Comparison of ENCODE assay signal across 8 cellular contexts in genomic region chr10:110568055-110568735, GRCh38. TPM values are rescaled to one million over a fixed set of nuclear protein-coding genes. Genes with fewer than 3 reads are reported as not detected.
A peak's percentile ranks its signal among the peaks of the same experiment; 100 is the strongest.
DNase-seq lines count a peak whose midpoint lies in the region; ATAC-seq and TF ChIP-seq lines count a peak whose summit lies in the region.

No MANE protein-coding gene starts in this region.

- no peaks in the 10 kb centered on the region for H3K9me3 Mint-ChIP-seq in brain

- no peaks in the 10 kb centered on the region for H3K9me3 ChIP-seq in BLaER1 treated with 17β-estradiol and CSF1 and Interleukin-3, amounts not matched to agents 10 nM and 100 nM (replicated peaks in 1 of 11)

- peak overlapping the region; percentile 72 to 90 (median 85) for H3K4me2 ChIP-seq in BLaER1 treated with 17β-estradiol and CSF1 and Interleukin-3, amounts not matched to agents 10 nM and 100 nM

- H3K4me3 ChIP-seq in BLaER1 treated with 17β-estradiol and CSF1 and Interleukin-3, amounts not matched to agents 10 nM and 100 nM: peak overlapping the region; percentile 87 to 100 (median 97)

- H3K4me3 Mint-ChIP-seq in brain: peak overlapping the region; percentile 96 to 98 (median 97)

- peaks cover 5 to 39% (median 28%) of the 10 kb centered on the region in 11 experiments; a peak in 20 of 22 replicates for H4K20me1 ChIP-seq in BLaER1 treated with 17β-estradiol and CSF1 and Interleukin-3, amounts not matched to agents 10 nM and 100 nM

- H3K27me3 ChIP-seq in BLaER1 treated with 17β-estradiol and CSF1 and Interleukin-3, amounts not matched to agents 10 nM and 100 nM: no peaks in the 10 kb centered on the region

- H3K27ac Mint-ChIP-seq in brain: peak overlapping the region; percentile 95 to 100 (median 96)

- H3K4me1 ChIP-seq in BLaER1 treated with 17β-estradiol and CSF1 and Interleukin-3, amounts not matched to agents 10 nM and 100 nM: peaks cover 28 to 57% (median 42%) of the 10 kb centered on the region in 10 experiments

- peak overlapping the region; percentile 90 to 98 (median 95) for H3K27ac ChIP-seq in BLaER1 treated with 17β-estradiol and CSF1 and Interleukin-3, amounts not matched to agents 10 nM and 100 nM

- H3K4me1 Mint-ChIP-seq in brain: peaks cover 63% of the 10 kb centered on the region

- H3K27me3 Mint-ChIP-seq in brain: peaks cover 15% of the 10 kb centered on the region

- H3K36me3 ChIP-seq in BLaER1 treated with 17β-estradiol and CSF1 and Interleukin-3, amounts not matched to agents 10 nM and 100 nM: peaks cover 12 to 34% (median 22%) of the 10 kb centered on the region in 11 experiments; a peak in 17 of 22 replicates

- ATAC-seq in GM19372 (IDR thresholded peaks at IDR 0.05; ENCODE audit: low read depth, unreplicated experiment) (peak; percentile 37), HG03442 (IDR thresholded peaks at IDR 0.05; ENCODE audit: unreplicated experiment) (peak; percentile 26)

- TF ChIP-seq CTCF in brain (conservative IDR thresholded peaks at IDR 0.05): no peak

- DNase-seq in T-helper 22 cell (ENCODE audit: low read depth) (peak; percentile 42), iris pigment epithelial cell (ENCODE audit: low read depth) (peak; percentile 37), DMS153 (lab: John Stamatoyannopoulos, UW) (no peak)
- DNase-seq in stimulated activated CD4-positive, alpha-beta T cell treated with anti-CD3 and anti-CD28 coated beads, Interleukin-12 subunit alpha, Interleukin-12 subunit beta, amount 100 ng/mL, for 4 hours: peak; percentile 49

- H3K36me3 Mint-ChIP-seq in brain: peaks cover 8% of the 10 kb centered on the region

- peak overlapping the region; percentile 87 to 98 (median 92) for H3K9ac ChIP-seq in BLaER1 treated with 17β-estradiol and CSF1 and Interleukin-3, amounts not matched to agents 10 nM and 100 nM

RNA-seq across cellular contexts. Expression of gene SMC3, which starts 0.7 kb away (rescaled TPM):
- 24.9 TPM for polyA plus RNA-seq in brain (ENCODE audit: insufficient read depth, low read depth, low replicate concordance)
